In genomic region chr19:5642204-5642603, GRCh38 we compare ENCODE assay signal across 15 cellular contexts.
"Had no signal": no experiment of that assay in that cellular context is flagged by ENCODE, and none has a peak within 500 bp of the region (broad histone marks: within the 10 kb centered on the region; RNA-seq: fewer than 3 reads in every experiment).

No MANE protein-coding gene starts in this region.

- H3K27me3 ChIP-seq: colonic mucosa, thyroid gland, uterus had no signal

- DNase-seq: activated CD4-positive, alpha-beta memory T cell treated with anti-CD3 and anti-CD28 coated beads for 36 hours; activated CD4-positive, alpha-beta T cell treated with anti-CD3 and anti-CD28 coated beads for 1 hour; activated CD8-positive, alpha-beta memory T cell treated with anti-CD3 and anti-CD28 coated beads, Interleukin-2, amount 50 U/mL, for 48 hours; colonic mucosa; effector CD4-positive, alpha-beta T cell; mucosa of descending colon; natural killer cell; nucleus accumbens; stimulated activated CD4-positive, alpha-beta T cell treated with anti-CD3 and anti-CD28 coated beads, Interleukin-4, amount 100 ng/mL, for 4 hours; T1000; thyroid gland; uterus had no signal

- H3K36me3 ChIP-seq: uterus had no signal

- H3K27ac Mint-ChIP-seq: activated CD4-positive, alpha-beta memory T cell treated with anti-CD3 and anti-CD28 coated beads for 36 hours; activated naive CD4-positive, alpha-beta T cell treated with anti-CD3 and anti-CD28 coated beads, Interleukin-2, amount 50 U/mL, for 24 hours; activated T-helper 2 cell treated with anti-CD3 and anti-CD28 coated beads, Interferon-gamma antibody, Interleukin-2, Interleukin-4, amounts not matched to agents 10 μg/mL and 5 μg/mL and 100 μg/mL, durations not matched to agents 14 hours and 24 hours and 36 hours had no signal

- H3K9me3 ChIP-seq: colonic mucosa, mucosa of descending colon, thyroid gland, uterus had no signal

- H3K4me1 ChIP-seq: colonic mucosa, uterus had no signal

- H3K4me3 Mint-ChIP-seq: activated CD4-positive, alpha-beta memory T cell treated with anti-CD3 and anti-CD28 coated beads for 36 hours; activated naive CD4-positive, alpha-beta T cell treated with anti-CD3 and anti-CD28 coated beads, Interleukin-2, amount 50 U/mL, for 24 hours; natural killer cell had no signal

- H3K9me3 Mint-ChIP-seq: activated CD4-positive, alpha-beta memory T cell treated with anti-CD3 and anti-CD28 coated beads for 36 hours; activated naive CD4-positive, alpha-beta T cell treated with anti-CD3 and anti-CD28 coated beads, Interleukin-2, amount 50 U/mL, for 24 hours; activated T-helper 2 cell treated with anti-CD3 and anti-CD28 coated beads, Interferon-gamma antibody, Interleukin-2, Interleukin-4, amounts not matched to agents 10 μg/mL and 5 μg/mL and 100 μg/mL, durations not matched to agents 14 hours and 24 hours and 36 hours; natural killer cell had no signal

- H3K27me3 Mint-ChIP-seq: activated CD4-positive, alpha-beta memory T cell treated with anti-CD3 and anti-CD28 coated beads for 36 hours; activated naive CD4-positive, alpha-beta T cell treated with anti-CD3 and anti-CD28 coated beads, Interleukin-2, amount 50 U/mL, for 24 hours had no signal

- H3K27ac ChIP-seq: colonic mucosa, thyroid gland, uterus had no signal

- H3K4me3 ChIP-seq: colonic mucosa, lung, mucosa of descending colon, thyroid gland, uterus had no signal

- ATAC-seq: mucosa of descending colon, natural killer cell had no signal
